In the genomic region with DNA sequence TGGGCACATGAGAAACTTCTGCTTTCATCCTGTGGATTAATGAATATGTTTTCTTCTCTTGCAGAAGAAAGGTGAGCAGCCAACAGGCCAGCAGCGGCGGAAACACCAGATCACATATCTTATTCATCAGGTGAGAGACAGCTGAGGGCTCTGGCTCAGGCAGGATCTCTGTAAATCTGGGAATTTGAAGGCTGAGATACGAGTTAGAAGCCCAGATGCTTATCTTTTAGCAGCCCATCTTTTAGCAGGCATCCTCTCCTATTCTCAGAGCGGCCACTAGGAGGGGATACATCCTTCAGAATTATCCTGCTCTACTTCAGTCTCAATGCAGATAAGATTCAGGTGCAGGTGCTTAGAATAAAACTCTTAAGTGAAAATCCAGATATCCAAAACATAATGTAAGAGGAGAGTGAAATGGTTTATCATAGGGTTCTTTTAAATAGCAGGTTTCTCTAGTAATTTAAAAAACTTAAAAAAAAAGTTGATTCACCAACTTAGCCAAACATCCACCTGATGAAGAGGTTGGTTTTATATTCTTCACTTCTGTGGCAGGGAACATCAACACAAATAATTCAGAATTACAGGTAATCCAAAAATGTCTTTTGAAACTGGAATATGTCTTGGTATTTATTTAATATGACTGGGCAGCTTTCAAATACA, we compare ENCODE assay signal across 9 cellular contexts. TPM values are rescaled to one million over a fixed set of nuclear protein-coding genes. Genes with fewer than 3 reads are reported as not detected.
A peak's percentile ranks its signal among the peaks of the same experiment; 100 is the strongest.
DNase-seq lines count a peak whose midpoint lies in the region; ATAC-seq, FAIRE-seq and TF ChIP-seq lines count a peak whose summit lies in the region.
"Had no signal": no experiment of that assay in that cellular context is flagged by ENCODE, and none has a peak within 500 bp of the region (broad histone marks: within the 10 kb centered on the region; RNA-seq: fewer than 3 reads in every experiment).

No MANE protein-coding gene starts in this region.

- H2AFZ ChIP-seq in SK-N-SH (ENCODE audit: low read depth) = no peak overlapping the region

- FAIRE-seq in kidney (lab: Jason Lieb, UNC) = no peak

- POLR2A ChIA-PET in SK-N-SH (lab: Yijun Ruan, JAX) = interaction anchor here (0.9 to 2.9 kb wide), 5 partner anchors 24 to 65 kb away, joined by 3 to 16 read pairs (median 5); a partner anchor contains a TSS

- H3K9ac ChIP-seq in SK-N-SH = no peak overlapping the region
- no peak overlapping the region for H3K9ac ChIP-seq in kidney (ENCODE audit: low read length in 2 of 2)

- H3K79me2 ChIP-seq in SK-N-SH (ENCODE audit: insufficient read depth) = no peaks in the 10 kb centered on the region

- TF ChIP-seq EP300 in SK-N-SH (IDR thresholded peaks at IDR 0.05; ENCODE audit: borderline replicate concordance in 1 of 2, low read depth in 1 of 2, low read length in 1 of 2) = peak in 1 of 2 experiments; percentile 83; a peak in 2 of 4 replicates

- TF ChIP-seq CTCF in SK-N-SH (IDR thresholded peaks at IDR 0.05) (peak; percentile 94), kidney (IDR thresholded peaks at IDR 0.05; ENCODE audit: borderline replicate concordance, extremely low read depth, insufficient read depth) (peak; percentile 61)

- H3K4me1 ChIP-seq in SK-N-SH (ENCODE audit: control insufficient read depth in 1 of 2, insufficient read depth in 2 of 2, low read depth in 1 of 2, low read length in 1 of 2) = peaks cover 20 to 59% of the 10 kb centered on the region in 2 experiments
- H3K4me1 ChIP-seq in kidney (ENCODE audit: control insufficient read depth in 1 of 2, insufficient read depth in 1 of 2, low read depth in 1 of 2, low read length in 2 of 2) = no peaks in the 10 kb centered on the region

- H3K36me3 ChIP-seq in SK-N-SH (replicated peaks in 1 of 2; ENCODE audit: control insufficient read depth in 1 of 2, insufficient read depth in 2 of 2, low read length in 1 of 2) = peaks cover 50 to 74% of the 10 kb centered on the region in 2 experiments
- H3K36me3 ChIP-seq in kidney (ENCODE audit: control insufficient read depth in 1 of 2, insufficient read depth in 2 of 2, low read length in 2 of 2) = peaks cover 50 to 74% of the 10 kb centered on the region in 2 donors

- H3K9me2 ChIP-seq in SK-N-SH = no peaks in the 10 kb centered on the region

- peak; percentile 65 for DNase-seq in activated CD8-positive, alpha-beta memory T cell treated with anti-CD3 and anti-CD28 coated beads, Interleukin-2, amount 50 U/mL, for 4 hours
- no peak for DNase-seq in activated CD8-positive, alpha-beta memory T cell treated with anti-CD3 and anti-CD28 coated beads for 24 hours
- DNase-seq in M059J (ENCODE audit: low read depth) (peak; percentile 70), SK-N-SH (peak; percentile 68), astrocyte of the hippocampus (ENCODE audit: low read depth, low spot score) (peak; percentile 72), kidney (no peak), superior temporal gyrus (ENCODE audit: extremely low spot score) (peak; percentile 81)

- CTCF ChIA-PET in SK-N-SH (lab: Yijun Ruan, JAX) = interaction anchor here (0.6 to 16.9 kb wide), 38 partner anchors 9 to 156 kb away, joined by 3 to 566 read pairs (median 6); a partner anchor contains a TSS

- WGBS in SK-N-SH (ENCODE audit: low lambda C conversion rate) = 24% methylated on average over 4 of the region's 4 CpGs

- peak overlapping the region in 1 of 2 experiments; percentile 85; a peak in 2 of 4 replicates for H3K27ac ChIP-seq in SK-N-SH (ENCODE audit: low read depth in 2 of 2, low read length in 1 of 2)
- H3K27ac ChIP-seq in kidney (ENCODE audit: low read depth in 2 of 2, low read length in 2 of 2) = no peak overlapping the region

- TF ChIP-seq RAD21 in SK-N-SH (IDR thresholded peaks at IDR 0.05; ENCODE audit: low read length) = peak; percentile 90

- no peaks in the 10 kb centered on the region for H3K27me3 ChIP-seq in SK-N-SH (ENCODE audit: insufficient read depth)

- peaks cover 31% of the 10 kb centered on the region for H3F3A ChIP-seq in SK-N-SH (replicated peaks; ENCODE audit: insufficient read depth)

- intact Hi-C loops in kidney (cut with DNase I) = loop anchor here (10.0 kb wide), 1 partner anchor 57 kb away; a partner anchor contains a TSS

- ATAC-seq in GM21529 (IDR thresholded peaks at IDR 0.05; ENCODE audit: unreplicated experiment) = no peak

- H3K9me3 ChIP-seq in SK-N-SH (no peaks in the 10 kb centered on the region), kidney (ENCODE audit: control insufficient read depth in 1 of 2, low read length in 2 of 2) (no peaks in the 10 kb centered on the region)

- H4K20me1 ChIP-seq in SK-N-SH (ENCODE audit: insufficient read depth) = peaks cover 41% of the 10 kb centered on the region

- H3K4me3 ChIP-seq in SK-N-SH (ENCODE audit: low read depth in 2 of 2, low read length in 1 of 2) (no peak overlapping the region; a peak in 1 of 4 replicates), kidney (ENCODE audit: low read length in 2 of 2) (no peak overlapping the region)

- no peak overlapping the region for H3K4me2 ChIP-seq in SK-N-SH

TF ChIP-seq in SK-N-SH, 30 proteins besides CTCF, POLR2A, EP300 and RAD21 (continues in another document):
- TF ChIP-seq EZH2phosphoT487 (IDR thresholded peaks at IDR 0.05; ENCODE audit: borderline replicate concordance, low read depth) = no peak
- TF ChIP-seq RFX5 (IDR thresholded peaks at IDR 0.05; ENCODE audit: low read length) = peak; percentile 28; the same call in 1 of the 2 replicates
- peak; percentile 72 for TF ChIP-seq CHD2 (IDR thresholded peaks at IDR 0.05; ENCODE audit: low read length, partially characterized antibody)
- TF ChIP-seq, protein P1, sequence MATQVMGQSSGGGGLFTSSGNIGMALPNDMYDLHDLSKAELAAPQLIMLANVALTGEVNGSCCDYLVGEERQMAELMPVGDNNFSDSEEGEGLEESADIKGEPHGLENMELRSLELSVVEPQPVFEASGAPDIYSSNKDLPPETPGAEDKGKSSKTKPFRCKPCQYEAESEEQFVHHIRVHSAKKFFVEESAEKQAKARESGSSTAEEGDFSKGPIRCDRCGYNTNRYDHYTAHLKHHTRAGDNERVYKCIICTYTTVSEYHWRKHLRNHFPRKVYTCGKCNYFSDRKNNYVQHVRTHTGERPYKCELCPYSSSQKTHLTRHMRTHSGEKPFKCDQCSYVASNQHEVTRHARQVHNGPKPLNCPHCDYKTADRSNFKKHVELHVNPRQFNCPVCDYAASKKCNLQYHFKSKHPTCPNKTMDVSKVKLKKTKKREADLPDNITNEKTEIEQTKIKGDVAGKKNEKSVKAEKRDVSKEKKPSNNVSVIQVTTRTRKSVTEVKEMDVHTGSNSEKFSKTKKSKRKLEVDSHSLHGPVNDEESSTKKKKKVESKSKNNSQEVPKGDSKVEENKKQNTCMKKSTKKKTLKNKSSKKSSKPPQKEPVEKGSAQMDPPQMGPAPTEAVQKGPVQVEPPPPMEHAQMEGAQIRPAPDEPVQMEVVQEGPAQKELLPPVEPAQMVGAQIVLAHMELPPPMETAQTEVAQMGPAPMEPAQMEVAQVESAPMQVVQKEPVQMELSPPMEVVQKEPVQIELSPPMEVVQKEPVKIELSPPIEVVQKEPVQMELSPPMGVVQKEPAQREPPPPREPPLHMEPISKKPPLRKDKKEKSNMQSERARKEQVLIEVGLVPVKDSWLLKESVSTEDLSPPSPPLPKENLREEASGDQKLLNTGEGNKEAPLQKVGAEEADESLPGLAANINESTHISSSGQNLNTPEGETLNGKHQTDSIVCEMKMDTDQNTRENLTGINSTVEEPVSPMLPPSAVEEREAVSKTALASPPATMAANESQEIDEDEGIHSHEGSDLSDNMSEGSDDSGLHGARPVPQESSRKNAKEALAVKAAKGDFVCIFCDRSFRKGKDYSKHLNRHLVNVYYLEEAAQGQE (IDR thresholded peaks at IDR 0.05; ENCODE audit: low read depth, low read length) = no peak
- TF ChIP-seq RCOR1 (IDR thresholded peaks at IDR 0.05; ENCODE audit: low read length) = peak; percentile 78
- no peak for TF ChIP-seq FOSL2 (IDR thresholded peaks at IDR 0.05; ENCODE audit: borderline replicate concordance, low read depth)
- TF ChIP-seq FOXJ3 (CRISPR knock-in tag; IDR thresholded peaks at IDR 0.05) = no peak
- TF ChIP-seq POLR2AphosphoS5 (IDR thresholded peaks at IDR 0.05; ENCODE audit: low read depth, low read length) = no peak
- TF ChIP-seq NRF1 (IDR thresholded peaks at IDR 0.05; ENCODE audit: low read depth, low read length) = no peak
- TF ChIP-seq YY1 (IDR thresholded peaks at IDR 0.05; ENCODE audit: low read depth) = no peak
- TF ChIP-seq, protein P2, sequence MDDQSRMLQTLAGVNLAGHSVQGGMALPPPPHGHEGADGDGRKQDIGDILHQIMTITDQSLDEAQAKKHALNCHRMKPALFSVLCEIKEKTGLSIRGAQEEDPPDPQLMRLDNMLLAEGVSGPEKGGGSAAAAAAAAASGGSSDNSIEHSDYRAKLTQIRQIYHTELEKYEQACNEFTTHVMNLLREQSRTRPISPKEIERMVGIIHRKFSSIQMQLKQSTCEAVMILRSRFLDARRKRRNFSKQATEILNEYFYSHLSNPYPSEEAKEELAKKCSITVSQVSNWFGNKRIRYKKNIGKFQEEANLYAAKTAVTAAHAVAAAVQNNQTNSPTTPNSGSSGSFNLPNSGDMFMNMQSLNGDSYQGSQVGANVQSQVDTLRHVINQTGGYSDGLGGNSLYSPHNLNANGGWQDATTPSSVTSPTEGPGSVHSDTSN (IDR thresholded peaks at IDR 0.05) = no peak
- TF ChIP-seq RXRA (IDR thresholded peaks at IDR 0.05; ENCODE audit: borderline replicate concordance, low read depth) = no peak

RNA-seq across cellular contexts. Expression of a gene that starts 19.3 kb away (rescaled TPM):
- total RNA-seq in M059J (2014; rRNA removed; shearing (Covaris generic)) = 0.71 TPM in 1 of 2 replicates, not detected in the other
- polyA plus RNA-seq in SK-N-SH (2012; rRNA removed) (not detected in 2 replicates), kidney (ENCODE audit: insufficient read depth, low read depth, low replicate concordance) (0.32 TPM)
- polyA plus RNA-seq in SK-N-SH (2012; cell fraction: cytosol; rRNA removed) = 0.03 and 0.05 TPM in 2 replicates
- polyA plus RNA-seq in SK-N-SH (2012; cell fraction: nucleus; rRNA removed) = 0.10 TPM in 1 of 2 replicates, not detected in the other
- 4.3 TPM for total RNA-seq in kidney
- total RNA-seq: urinary bladder had no signal

RNA-seq across cellular contexts. Expression of a gene that starts 30.0 kb away (rescaled TPM):
- 38.4 and 41.9 TPM in 2 replicates for total RNA-seq in M059J (2014; rRNA removed; shearing (Covaris generic))
- polyA plus RNA-seq in SK-N-SH (2012; rRNA removed) (39.2 and 51.8 TPM in 2 replicates), kidney (ENCODE audit: insufficient read depth, low read depth, low replicate concordance) (50.5 TPM)
- polyA plus RNA-seq in SK-N-SH (2012; cell fraction: cytosol; rRNA removed) = 33.6 and 45.5 TPM in 2 replicates
- polyA plus RNA-seq in SK-N-SH (2012; cell fraction: nucleus; rRNA removed) = 54.8 and 58.9 TPM in 2 replicates
- 52.8 TPM for total RNA-seq in kidney

RNA-seq across cellular contexts. Expression of a gene that starts 45.9 kb away (rescaled TPM):
- total RNA-seq in M059J (2014; rRNA removed; shearing (Covaris generic)) = 211 and 264 TPM in 2 replicates
- polyA plus RNA-seq in SK-N-SH (2012; rRNA removed) (152 and 166 TPM in 2 replicates), kidney (ENCODE audit: insufficient read depth, low read depth, low replicate concordance) (206 TPM)
- polyA plus RNA-seq in SK-N-SH (2012; cell fraction: cytosol; rRNA removed) = 192 and 197 TPM in 2 replicates
- polyA plus RNA-seq in SK-N-SH (2012; cell fraction: nucleus; rRNA removed) = 145 and 148 TPM in 2 replicates
- 198 TPM for total RNA-seq in kidney

RNA-seq across cellular contexts. Expression of a gene that starts 56.5 kb away (rescaled TPM):
- 48.1 and 61.7 TPM in 2 replicates for total RNA-seq in M059J (2014; rRNA removed; shearing (Covaris generic))
- 149 and 171 TPM in 2 replicates for polyA plus RNA-seq in SK-N-SH (2012; rRNA removed)
- 141 and 142 TPM in 2 replicates for polyA plus RNA-seq in SK-N-SH (2012; cell fraction: cytosol; rRNA removed)
- polyA plus RNA-seq in SK-N-SH (2012; cell fraction: nucleus; rRNA removed) = 99.8 and 109 TPM in 2 replicates
- 71.9 TPM for total RNA-seq in kidney
- polyA plus RNA-seq in kidney (ENCODE audit: insufficient read depth, low read depth, low replicate concordance) = 174 TPM

Comparison
In these comparisons a context has a peak if more than half of its experiments do, and no peak if none do; other contexts are left out.
1. DNase-seq: peak in activated CD8-positive, alpha-beta memory T cell treated with anti-CD3 and anti-CD28 coated beads, Interleukin-2, amount 50 U/mL, for 4 hours (single experiment), M059J (single experiment), SK-N-SH (single experiment), astrocyte of the hippocampus (single experiment) and superior temporal gyrus (single experiment); none in activated CD8-positive, alpha-beta memory T cell treated with anti-CD3 and anti-CD28 coated beads for 24 hours (single experiment) and kidney (single experiment).